In genomic region chr12:108635201-108635996, GRCh38 we compare ENCODE assay signal across 1 cellular context.
A peak's percentile ranks its signal among the peaks of the same experiment; 100 is the strongest.
TF ChIP-seq lines count a peak whose summit lies in the region.

No MANE protein-coding gene starts in this region.

TF ChIP-seq in K562, 482 proteins besides CTCF, POLR2A, EP300 and RAD21 (continues in another document):
- TF ChIP-seq TEAD2 (tag; IDR thresholded peaks at IDR 0.05) (no peak), ZBTB26 (CRISPR knock-in tag; IDR thresholded peaks at IDR 0.05) (no peak), MAFK (IDR thresholded peaks at IDR 0.05; ENCODE audit: low read length) (no peak), ZBTB7A (IDR thresholded peaks at IDR 0.05; ENCODE audit: borderline replicate concordance, control insufficient read depth, low read depth, low read length) (0 out of 2 replicates have a peak, but pooled peaks have one; percentile 36), ZBED1 (IDR thresholded peaks at IDR 0.05) (no peak), FOXJ3 (CRISPR knock-in tag; IDR thresholded peaks at IDR 0.05) (no peak), HOXB6 (CRISPR knock-in tag; IDR thresholded peaks at IDR 0.05; ENCODE audit: borderline replicate concordance) (no peak), HDAC6 (IDR thresholded peaks at IDR 0.05; ENCODE audit: low read depth, low read length) (no peak), CBX8 (IDR thresholded peaks at IDR 0.05; ENCODE audit: borderline replicate concordance, extremely low read depth, low read depth, low read length, poor library complexity, severe bottlenecking) (no peak), ZNF76 (CRISPR knock-in tag; IDR thresholded peaks at IDR 0.05; ENCODE audit: borderline replicate concordance) (no peak), TAL1 (IDR thresholded peaks at IDR 0.05) (no peak), RNF2 (IDR thresholded peaks at IDR 0.05) (no peak), THAP12 (CRISPR knock-in tag; IDR thresholded peaks at IDR 0.05) (no peak), PCBP1 (IDR thresholded peaks at IDR 0.05; ENCODE audit: low read depth, low read length, poor library complexity, severe bottlenecking) (no peak), KDM4B (IDR thresholded peaks at IDR 0.05; ENCODE audit: borderline replicate concordance in 2 of 2, low read depth in 1 of 2) (no peak), SIN3A (IDR thresholded peaks at IDR 0.05; ENCODE audit: borderline replicate concordance in 2 of 2, control insufficient read depth in 1 of 2, low read depth in 2 of 2, low read length in 2 of 2) (no peak), ZNF165 (CRISPR knock-in tag; IDR thresholded peaks at IDR 0.05; ENCODE audit: borderline replicate concordance) (no peak), USF1 (CRISPR knock-in tag; IDR thresholded peaks at IDR 0.05) (peak; percentile 62; the same call in 1 of the 2 replicates), TRIM24 (IDR thresholded peaks at IDR 0.05) (no peak), RHOXF2B (CRISPR knock-in tag; conservative IDR thresholded peaks at IDR 0.05) (no peak), ZNF174 (CRISPR knock-in tag; IDR thresholded peaks at IDR 0.05) (no peak), TCF3 (CRISPR knock-in tag; IDR thresholded peaks at IDR 0.05) (no peak), ZNF282 (CRISPR knock-in tag; IDR thresholded peaks at IDR 0.05) (no peak), ZBTB40 (IDR thresholded peaks at IDR 0.05) (no peak), ZBTB40 (CRISPR knock-in tag; IDR thresholded peaks at IDR 0.05) (peak; percentile 55; the same call in 1 of the 2 replicates), ZNF395 (CRISPR knock-in tag; IDR thresholded peaks at IDR 0.05) (no peak), ARID2 (IDR thresholded peaks at IDR 0.05) (no peak), CAMTA2 (CRISPR knock-in tag; conservative IDR thresholded peaks at IDR 0.05) (no peak), TSC22D4 (tag; IDR thresholded peaks at IDR 0.05) (no peak), MNT (conservative IDR thresholded peaks at IDR 0.05) (peak in 1 of 2 experiments; percentile 51; a peak in 1 of 4 replicates), MAX (CRISPR knock-in tag; IDR thresholded peaks at IDR 0.05) (peak; percentile 74; the same call in 1 of the 2 replicates), E2F3 (CRISPR knock-in tag; IDR thresholded peaks at IDR 0.05) (no peak), HMG20A (CRISPR knock-in tag; conservative IDR thresholded peaks at IDR 0.05) (no peak), AFF1 (IDR thresholded peaks at IDR 0.05; ENCODE audit: low read depth in 1 of 2, partially characterized antibody in 2 of 2) (no peak), HOMEZ (CRISPR knock-in tag; IDR thresholded peaks at IDR 0.05) (no peak)
